ENCODE assay signal across 15 cellular contexts in genomic region chr12:2792670-2793500, GRCh38. TPM values are rescaled to one million over a fixed set of nuclear protein-coding genes. Genes with fewer than 3 reads are reported as not detected.
DNase-seq lines count a peak whose midpoint lies in the region; ATAC-seq, FAIRE-seq and TF ChIP-seq lines count a peak whose summit lies in the region.
"Had no signal": no experiment of that assay in that cellular context is flagged by ENCODE, and none has a peak within 500 bp of the region (broad histone marks: within the 10 kb centered on the region; RNA-seq: fewer than 3 reads in every experiment).

No MANE protein-coding gene starts in this region.

- intact Hi-C loops in CD4-positive, alpha-beta memory T cell (cut with micrococcal nuclease), result loop anchor here (10.0 kb wide), 1 partner anchor 788 kb away; the partner anchor contains the start of gene DCP1B
- intact Hi-C loops in natural killer cell (cut with micrococcal nuclease), result no loop called here

- no peak overlapping the region for H4K8ac ChIP-seq in H9 (replicated peaks; ENCODE audit: insufficient read length, low read depth, low read length)

- no peak overlapping the region for H2BK12ac ChIP-seq in H9 (ENCODE audit: insufficient read length, low read depth, low read length)

- H3K14ac ChIP-seq in H9 (ENCODE audit: insufficient read depth, low read length), result no peak overlapping the region

- no peak overlapping the region for H2BK20ac ChIP-seq in H9 (ENCODE audit: low read depth, low read length, poor library complexity, severe bottlenecking)

- H3K9me3 ChIP-seq in CD4-positive, alpha-beta memory T cell (ENCODE audit: control insufficient read depth in 1 of 2, low read length in 2 of 2), result no peaks in the 10 kb centered on the region
- H3K9me3 ChIP-seq in H9 (ENCODE audit: control insufficient read depth, low read depth, low read length) (no peaks in the 10 kb centered on the region), astrocyte (ENCODE audit: insufficient read depth, low read depth, low read length) (no peaks in the 10 kb centered on the region)
- H3K9me3 ChIP-seq: esophagus squamous epithelium, right atrium auricular region, transverse colon had no signal

- H4K20me1 ChIP-seq in H9 (ENCODE audit: control insufficient read depth, insufficient read depth, insufficient read length) (no peaks in the 10 kb centered on the region), astrocyte (ENCODE audit: insufficient read depth, low read length) (peaks cover 21% of the 10 kb centered on the region)

- H3K23ac ChIP-seq in H9 (ENCODE audit: insufficient read length, low read depth, low read length), result no peak overlapping the region

- H3K23me2 ChIP-seq in H9 (ENCODE audit: insufficient read length, low read depth, low read length, poor library complexity, severe bottlenecking), result peaks cover 12% of the 10 kb centered on the region

- CTCF ChIA-PET in CD4-positive, alpha-beta memory T cell (lab: Charles Lee; ENCODE audit: partially characterized antibody), result interaction anchor here (1.9 to 2.0 kb wide), 2 partner anchors 9 to 110 kb away, joined by 6 to 10 read pairs; no protein-coding TSS in a partner anchor

- no peak overlapping the region for H2BK5ac ChIP-seq in H9 (ENCODE audit: insufficient read length, low read length)

- no peak overlapping the region for H4K91ac ChIP-seq in H9 (ENCODE audit: insufficient read length, low read depth, low read length)

- no peak overlapping the region for H4K5ac ChIP-seq in H9 (ENCODE audit: insufficient read length, low read depth, low read length)

- DNase-seq in CD4-positive, alpha-beta memory T cell, result no peak
- no peak for DNase-seq in H9
- DNase-seq in astrocyte (ENCODE audit: low read depth), result no peak
- DNase-seq in natural killer cell, result no peak
- DNase-seq in DMS153 (lab: John Stamatoyannopoulos, UW), result no peak
- DNase-seq in SKM-1 treated with dmso at 0.1 percent for 144 hours (lab: John Stamatoyannopoulos, UW; ENCODE audit: unreplicated experiment), result no peak
- DNase-seq: esophagus squamous epithelium; NCI-H2171 treated with DMSO at 0.1 percent for 48 hours; stimulated activated CD4-positive, alpha-beta T cell treated with anti-CD3 and anti-CD28 coated beads, Interleukin-1b, Interleukin-23, amount 100 ng/mL, for 48 hours; T1000; transverse colon had no signal

- H3K18ac ChIP-seq in H9 (ENCODE audit: insufficient read length, low read depth, low read length), result no peak overlapping the region

- H2AK5ac ChIP-seq in H9 (ENCODE audit: insufficient read length, low read length), result no peak overlapping the region

- H3K27ac Mint-ChIP-seq in CD4-positive, alpha-beta memory T cell, result peak overlapping the region in 5 of 7 donors; percentile 3 to 77 (median 50)
- H3K27ac Mint-ChIP-seq in H9 (no peak overlapping the region), astrocyte (ENCODE audit: unreplicated experiment) (no peak overlapping the region), natural killer cell (peak overlapping the region; percentile 36 to 39)
- H3K27ac Mint-ChIP-seq: CD14-positive monocyte had no signal

- peak overlapping the region; percentile 67 to 90 (median 80) for H3K4me3 Mint-ChIP-seq in CD4-positive, alpha-beta memory T cell
- peak overlapping the region; percentile 73 to 83; a peak in 3 of 5 replicates for H3K4me3 Mint-ChIP-seq in H9
- H3K4me3 Mint-ChIP-seq in astrocyte (ENCODE audit: unreplicated experiment), result peak overlapping the region; percentile 73
- H3K4me3 Mint-ChIP-seq in natural killer cell, result peak overlapping the region; percentile 84

- H2BK120ac ChIP-seq in H9 (ENCODE audit: low read depth, low read length, poor library complexity, severe bottlenecking), result no peak overlapping the region

- no peaks in the 10 kb centered on the region for H3K27me3 ChIP-seq in CD4-positive, alpha-beta memory T cell (ENCODE audit: insufficient read depth, low read length)
- no peaks in the 10 kb centered on the region for H3K27me3 ChIP-seq in H9 (ENCODE audit: insufficient read depth, low read length)
- peaks cover 18% of the 10 kb centered on the region for H3K27me3 ChIP-seq in astrocyte (ENCODE audit: insufficient read depth, low read length)
- H3K27me3 ChIP-seq: esophagus squamous epithelium, right atrium auricular region, transverse colon had no signal

- peaks cover 6 to 10% of the 10 kb centered on the region in 2 donors for H3K36me3 Mint-ChIP-seq in CD4-positive, alpha-beta memory T cell
- peaks cover 17 to 20% (median 18%) of the 10 kb centered on the region in 3 experiments; a peak in 6 of 7 replicates for H3K36me3 Mint-ChIP-seq in H9 (ENCODE audit: insufficient read depth in 1 of 3, low read depth in 3 of 3)
- peaks cover 6% of the 10 kb centered on the region for H3K36me3 Mint-ChIP-seq in astrocyte (ENCODE audit: low read depth, unreplicated experiment)
- H3K36me3 Mint-ChIP-seq in natural killer cell, result no peaks in the 10 kb centered on the region

- H3K56ac ChIP-seq in H9 (ENCODE audit: insufficient read length, low read depth, low read length), result no peak overlapping the region

- H2AFZ ChIP-seq in H9 (ENCODE audit: low read length) (no peak overlapping the region), astrocyte (ENCODE audit: low read depth, low read length) (no peak overlapping the region)

- H3K4me1 Mint-ChIP-seq in CD4-positive, alpha-beta memory T cell, result peaks cover 9 to 29% (median 14%) of the 10 kb centered on the region in 4 donors
- peaks cover 19 to 34% of the 10 kb centered on the region in 2 experiments for H3K4me1 Mint-ChIP-seq in H9
- H3K4me1 Mint-ChIP-seq in astrocyte (ENCODE audit: low read depth, unreplicated experiment), result peaks cover 2% of the 10 kb centered on the region
- peaks cover 10 to 18% of the 10 kb centered on the region in 2 donors for H3K4me1 Mint-ChIP-seq in natural killer cell

- no peak for FAIRE-seq in astrocyte (lab: Jason Lieb, UNC)

- TF ChIP-seq CTCF in H9 (conservative IDR thresholded peaks at IDR 0.05), result no peak
- TF ChIP-seq CTCF in astrocyte (IDR thresholded peaks at IDR 0.05; ENCODE audit: insufficient read depth, low read depth, low read length), result no peak
- TF ChIP-seq CTCF in natural killer cell (IDR thresholded peaks at IDR 0.05), result no peak

- H3K79me1 ChIP-seq in H9 (ENCODE audit: insufficient read depth, low read depth, low read length, poor library complexity, severe bottlenecking), result no peaks in the 10 kb centered on the region

- H3T11ph ChIP-seq in H9 (ENCODE audit: low read length), result no peak overlapping the region

- H3K27ac ChIP-seq in CD4-positive, alpha-beta memory T cell (ENCODE audit: low read depth, low read length), result no peak overlapping the region
- no peak overlapping the region for H3K27ac ChIP-seq in H9 (ENCODE audit: insufficient read length, low read depth, low read length)
- H3K27ac ChIP-seq in astrocyte (ENCODE audit: low read depth, low read length), result no peak overlapping the region
- H3K27ac ChIP-seq: coronary artery, esophagus squamous epithelium, right atrium auricular region, transverse colon had no signal

- H3K36me3 ChIP-seq in CD4-positive, alpha-beta memory T cell (ENCODE audit: insufficient read depth, low read length), result peaks cover 5% of the 10 kb centered on the region
- peaks cover 4% of the 10 kb centered on the region for H3K36me3 ChIP-seq in astrocyte (ENCODE audit: insufficient read depth, low read length)
- H3K36me3 ChIP-seq: transverse colon had no signal

- POLR2A ChIA-PET in CD4-positive, alpha-beta memory T cell (lab: Charles Lee; ENCODE audit: partially characterized antibody), result interaction anchor here (1.3 kb wide), 1 partner anchor 20 kb away, joined by 4 read pairs; the partner anchor contains the start of gene ITFG2

- H3K9ac ChIP-seq in H9 (ENCODE audit: extremely low read depth, insufficient read length, low read length) (no peak overlapping the region), astrocyte (ENCODE audit: low read length) (no peak overlapping the region)

- H3K27me3 Mint-ChIP-seq in CD4-positive, alpha-beta memory T cell, result peaks cover 0 to 1% of the 10 kb centered on the region in 2 donors
- H3K27me3 Mint-ChIP-seq in H9 (ENCODE audit: low read depth) (peaks cover 17% of the 10 kb centered on the region), astrocyte (ENCODE audit: low read depth, unreplicated experiment) (peaks cover 23% of the 10 kb centered on the region), natural killer cell (ENCODE audit: low read depth in 2 of 2) (peaks cover 0 to 4% of the 10 kb centered on the region in 2 donors)

- H3K79me2 ChIP-seq in H9 (ENCODE audit: insufficient read depth, low read length), result peaks cover 8% of the 10 kb centered on the region; the same call in 1 of the 2 replicates
- H3K79me2 ChIP-seq in astrocyte (ENCODE audit: insufficient read depth, low read length), result peaks cover 24% of the 10 kb centered on the region

- ATAC-seq in natural killer cell (no peak), HG03354 (IDR thresholded peaks at IDR 0.05; ENCODE audit: poor library complexity, severe bottlenecking, unreplicated experiment) (no peak)

- no peaks in the 10 kb centered on the region for H3K9me3 Mint-ChIP-seq in CD4-positive, alpha-beta memory T cell
- peaks cover 0 to 3% of the 10 kb centered on the region in 2 experiments; a peak in 3 of 5 replicates for H3K9me3 Mint-ChIP-seq in H9
- no peaks in the 10 kb centered on the region for H3K9me3 Mint-ChIP-seq in astrocyte (ENCODE audit: unreplicated experiment)
- no peaks in the 10 kb centered on the region for H3K9me3 Mint-ChIP-seq in natural killer cell

- H3K4me3 ChIP-seq in CD4-positive, alpha-beta memory T cell (ENCODE audit: low read length in 2 of 2), result no peak overlapping the region
- no peak overlapping the region for H3K4me3 ChIP-seq in astrocyte (ENCODE audit: insufficient read depth, low read depth, low read length)
- H3K4me3 ChIP-seq: coronary artery, right atrium auricular region, transverse colon had no signal

- no peak overlapping the region for H3K4ac ChIP-seq in H9 (ENCODE audit: low read depth, low read length)

- H3K4me1 ChIP-seq in CD4-positive, alpha-beta memory T cell (ENCODE audit: insufficient read depth, low read length), result peaks cover 11% of the 10 kb centered on the region
- H3K4me1 ChIP-seq in H9 (ENCODE audit: insufficient read depth, low read length), result no peaks in the 10 kb centered on the region; the same call in 1 of the 2 replicates
- H3K4me1 ChIP-seq in astrocyte (ENCODE audit: insufficient read depth, low read length), result peaks cover 12% of the 10 kb centered on the region

- no peak overlapping the region for H3K4me2 ChIP-seq in H9 (ENCODE audit: insufficient read depth, insufficient read length, low read length)
- no peak overlapping the region for H3K4me2 ChIP-seq in astrocyte (ENCODE audit: low read length)

- H2BK15ac ChIP-seq in H9 (ENCODE audit: low read depth, low read length), result no peak overlapping the region

- WGBS in H9 (ENCODE audit: extremely low coverage, insufficient read length, low lambda C conversion rate), result no CpG with 5 or more reads among the region's 25 CpGs

RNA-seq across cellular contexts. Expression of gene FKBP4, which starts 1.9 kb away (rescaled TPM):
- total RNA-seq in CD4-positive, alpha-beta memory T cell, result 10 to 100 TPM; 51.3 to 53.3 TPM
- polyA plus RNA-seq in CD4-positive, alpha-beta memory T cell, result 10 to 100 TPM; 24.9 to 34.9 TPM
- total RNA-seq in H9 (2021), result 221 and 237 TPM in 2 replicates
- 63.2 and 68.7 TPM in 2 replicates for total RNA-seq in astrocyte
- total RNA-seq in natural killer cell, result 10 to 100 TPM; 28.1 to 43.0 (median 29.6) TPM

RNA-seq across cellular contexts. Expression of gene ITFG2, which starts 19.6 kb away (rescaled TPM):
- total RNA-seq in CD4-positive, alpha-beta memory T cell, result 100 to 1,000 TPM; 116 to 133 TPM
- 10 to 100 TPM; 45.8 to 47.1 TPM for polyA plus RNA-seq in CD4-positive, alpha-beta memory T cell
- total RNA-seq in H9 (2021), result 32.7 and 41.6 TPM in 2 replicates
- 20.1 and 20.2 TPM in 2 replicates for total RNA-seq in astrocyte
- 10 to 100 TPM; 58.6 to 72.0 (median 59.9) TPM for total RNA-seq in natural killer cell

RNA-seq across cellular contexts. Expression of gene NRIP2, which starts 42.0 kb away (rescaled TPM):
- not detected for total RNA-seq in CD4-positive, alpha-beta memory T cell
- polyA plus RNA-seq in CD4-positive, alpha-beta memory T cell, result 1 to 10 TPM in 1 of 2 donors, under 1 TPM in 1; 0.29 to 2.0 TPM
- total RNA-seq in H9 (2021) (0.15 TPM in 2 replicates), astrocyte (not detected in 2 replicates), natural killer cell (not detected)

Comparison
In these comparisons a context has a peak if more than half of its experiments do, and no peak if none do; other contexts are left out.
1. H3K27ac Mint-ChIP-seq: peak in CD4-positive, alpha-beta memory T cell (5 of 7) and natural killer cell (2 of 2); none in H9 (0 of 3) and astrocyte (single experiment).
2. Peak in every context shown above with its lines, with median percentiles within 50 percentile points of each other: H3K4me3 Mint-ChIP-seq.